ENCODE assay signal across 7 cellular contexts in the genomic region with DNA sequence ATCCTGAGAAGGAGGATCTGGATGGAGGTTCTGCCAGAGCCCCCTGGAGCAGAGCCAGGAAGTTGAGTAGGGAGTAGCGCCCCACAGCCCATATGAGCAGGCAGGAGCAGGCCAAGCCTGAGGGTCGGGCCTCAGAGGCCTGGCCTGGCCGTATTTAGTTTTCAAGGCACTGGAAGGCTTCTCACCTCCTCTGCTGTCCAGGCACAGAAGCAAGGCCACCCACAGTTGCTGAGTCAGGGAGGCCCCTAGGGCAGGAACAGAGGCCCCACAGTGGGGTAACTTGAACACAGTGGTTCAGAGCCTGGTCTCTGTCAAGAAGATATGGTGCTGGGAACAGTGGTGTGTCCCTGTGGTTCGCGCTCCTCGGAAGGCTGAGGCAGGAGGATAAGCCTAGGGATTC. TPM values are rescaled to one million over a fixed set of nuclear protein-coding genes. Genes with fewer than 3 reads are reported as not detected.
A peak's percentile ranks its signal among the peaks of the same experiment; 100 is the strongest.
DNase-seq lines count a peak whose midpoint lies in the region; ATAC-seq and TF ChIP-seq lines count a peak whose summit lies in the region.
"Not testable (repeated sequence)": the region's sequence is repeated elsewhere in the genome, so short reads cannot be mapped to it uniquely, and the experiment has no call there.

No MANE protein-coding gene starts in this region.

- intact Hi-C loops in mammary epithelial cell (cut with micrococcal nuclease), result not testable (repeated sequence)

- H3K27me3 Mint-ChIP-seq in mesothelial cell of epicardium (ENCODE audit: low read depth); type B pancreatic cell: not testable (repeated sequence)

- not testable (repeated sequence) for H3K4me2 ChIP-seq in mammary epithelial cell (ENCODE audit: insufficient read depth, low read depth, low read length); osteoblast (ENCODE audit: insufficient read depth, low read length)

- H2AFZ ChIP-seq in mammary epithelial cell (ENCODE audit: low read depth, low read length) (peak overlapping the region; percentile 46), osteoblast (ENCODE audit: low read length) (peak overlapping the region; percentile 47)

- not testable (repeated sequence) for H3K4me3 ChIP-seq in HEK293 (ENCODE audit: low read depth, low read length); RWPE2 (ENCODE audit: severe bottlenecking); mammary epithelial cell (replicated peaks in 1 of 3; ENCODE audit: insufficient read depth in 1 of 3, low read depth in 2 of 3, low read length in 3 of 3); osteoblast (ENCODE audit: insufficient read depth, low read length)

- not testable (repeated sequence) for H3K36me3 Mint-ChIP-seq in mesothelial cell of epicardium, type B pancreatic cell

- not testable (repeated sequence) for H3K4me1 ChIP-seq in HEK293 (ENCODE audit: control insufficient read depth, insufficient read depth, low read length)
- H3K4me1 ChIP-seq in RWPE2 (ENCODE audit: insufficient read depth, poor library complexity, severe bottlenecking) (peaks cover 25% of the 10 kb centered on the region), mammary epithelial cell (ENCODE audit: insufficient read depth, low read length) (peaks cover 27% of the 10 kb centered on the region), osteoblast (ENCODE audit: insufficient read depth, low read length) (peaks cover 12% of the 10 kb centered on the region)

- in situ Hi-C loops in mammary epithelial cell (cut with MboI; ENCODE audit: low sequenced_read_pairs in 2 of 2), result not testable (repeated sequence)

- peak overlapping the region; percentile 33 for H3K27ac Mint-ChIP-seq in mesothelial cell of epicardium
- H3K27ac Mint-ChIP-seq in type B pancreatic cell, result peak overlapping the region; percentile 34

- H3K4me1 Mint-ChIP-seq in mesothelial cell of epicardium (peaks cover 35% of the 10 kb centered on the region), type B pancreatic cell (ENCODE audit: unreplicated experiment) (peaks cover 19% of the 10 kb centered on the region)

- DNase-seq in RWPE2 (ENCODE audit: low spot score); mammary epithelial cell; mesothelial cell of epicardium (ENCODE audit: low spot score in 2 of 2, unreplicated experiment in 2 of 2); osteoblast (ENCODE audit: insufficient read length, low spot score, missing footprints); type B pancreatic cell (ENCODE audit: extremely low spot score, unreplicated experiment): not testable (repeated sequence)
- DNase-seq in iPS-NIHi7 (ENCODE audit: extremely low spot score), result peak; percentile 7

- H3K9ac ChIP-seq in mammary epithelial cell (ENCODE audit: insufficient read depth, low read length), result not testable (repeated sequence)

- not testable (repeated sequence) for H3K4me3 Mint-ChIP-seq in mesothelial cell of epicardium, type B pancreatic cell

- H3K27ac ChIP-seq in HEK293 (ENCODE audit: extremely low read depth, low read depth, low read length); mammary epithelial cell (ENCODE audit: insufficient read depth, low read depth, low read length); osteoblast (ENCODE audit: low read depth, low read length): not testable (repeated sequence)
- H3K27ac ChIP-seq in RWPE2 (ENCODE audit: poor library complexity, severe bottlenecking), result peak overlapping the region; percentile 11

- not testable (repeated sequence) for TF ChIP-seq CTCF in HEK293 (tag by site-specific recombination; IDR thresholded peaks at IDR 0.05); RWPE2 (IDR thresholded peaks at IDR 0.05; ENCODE audit: poor library complexity, severe bottlenecking); mammary epithelial cell (conservative IDR thresholded peaks at IDR 0.05 in 1 of 2, IDR thresholded peaks at IDR 0.05 in 1 of 2; ENCODE audit: extremely low read depth in 1 of 2, insufficient read depth in 1 of 2, low read depth in 1 of 2, low read length in 2 of 2); mesothelial cell of epicardium (IDR thresholded peaks at IDR 0.05; ENCODE audit: unreplicated experiment); osteoblast (IDR thresholded peaks at IDR 0.05; ENCODE audit: extremely low read depth, low read depth, low read length); type B pancreatic cell (conservative IDR thresholded peaks at IDR 0.05)

- H3K9me3 ChIP-seq in HEK293 (ENCODE audit: control insufficient read depth, insufficient read depth, low read depth, low read length); RWPE2 (ENCODE audit: severe bottlenecking); mammary epithelial cell (replicated peaks; ENCODE audit: insufficient read depth, low read length); osteoblast (ENCODE audit: low read depth, low read length): not testable (repeated sequence)

- ATAC-seq in RWPE2 (ENCODE audit: low read depth), result not testable (repeated sequence)

- CTCF ChIA-PET in HEK293 (lab: Yijun Ruan, JAX); mammary epithelial cell (lab: Charles Lee; ENCODE audit: low non-redundant PET): not testable (repeated sequence)

- 79% methylated on average over 4 of the region's 6 CpGs for WGBS in mammary epithelial cell (ENCODE audit: low coverage, missing lambda C conversion rate)

- POLR2A ChIA-PET in HEK293 (lab: Yijun Ruan, JAX), result not testable (repeated sequence)

- H3K27me3 ChIP-seq in RWPE2 (ENCODE audit: insufficient read depth, poor library complexity, severe bottlenecking); mammary epithelial cell (ENCODE audit: insufficient read depth, low read length); osteoblast (ENCODE audit: insufficient read depth, low read length): not testable (repeated sequence)

- H3K79me2 ChIP-seq in mammary epithelial cell (ENCODE audit: insufficient read depth, low read length); osteoblast (ENCODE audit: insufficient read depth, low read length): not testable (repeated sequence)

- H3K36me3 ChIP-seq in HEK293 (ENCODE audit: control insufficient read depth in 2 of 2, insufficient read depth in 1 of 2, low read length in 2 of 2); RWPE2 (ENCODE audit: low read depth); mammary epithelial cell (ENCODE audit: insufficient read depth, low read length); osteoblast (ENCODE audit: insufficient read depth, low read length): not testable (repeated sequence)

- BruUV-seq in mammary epithelial cell (replicated peaks; lab: Mats Ljungman, UMichigan), result not testable (repeated sequence)

- dilution Hi-C loops in mammary epithelial cell (cut with HindIII; ENCODE audit: low sequenced_read_pairs), result not testable (repeated sequence)

- H3K9me3 Mint-ChIP-seq in mesothelial cell of epicardium, type B pancreatic cell: not testable (repeated sequence)

- not testable (repeated sequence) for H4K20me1 ChIP-seq in mammary epithelial cell (ENCODE audit: insufficient read depth, low read length); osteoblast (ENCODE audit: insufficient read depth, low read length)

TF ChIP-seq in HEK293, 187 proteins besides CTCF, POLR2A, EP300 and RAD21:
- TF ChIP-seq GLIS1 (tag by site-specific recombination; IDR thresholded peaks at IDR 0.05) (peak; percentile 55), ZIC2 (tag by site-specific recombination; IDR thresholded peaks at IDR 0.05) (0 out of 2 replicates have a peak, but pooled peaks have one; percentile 11)

RNA-seq across cellular contexts. Expression of a gene that starts 21.5 kb away (rescaled TPM):
- 100 to 1,000 TPM in 1 of 2 donors, 10 to 100 TPM in 1; 79.9 to 363 TPM for total RNA-seq in mammary epithelial cell
- polyA plus RNA-seq in mammary epithelial cell, result 138 TPM
- polyA minus RNA-seq in mammary epithelial cell, result 148 TPM
- total RNA-seq in mesothelial cell of epicardium, result 67.0 to 72.7 TPM (median 72.2 TPM) in 3 replicates
- total RNA-seq in osteoblast, result 30.6 and 31.5 TPM in 2 replicates
- total RNA-seq in type B pancreatic cell (ENCODE audit: low replicate concordance), result 27.1 and 54.0 TPM in 2 replicates

RNA-seq across cellular contexts. Expression of a gene that starts 47.7 kb away (rescaled TPM):
- total RNA-seq in mammary epithelial cell, result 10 to 100 TPM; 24.6 to 38.7 TPM
- polyA plus RNA-seq in mammary epithelial cell, result 21.8 TPM
- polyA minus RNA-seq in mammary epithelial cell, result 4.7 TPM
- 38.8 to 40.9 TPM (median 39.7 TPM) in 3 replicates for total RNA-seq in mesothelial cell of epicardium
- total RNA-seq in osteoblast, result 140 and 157 TPM in 2 replicates
- 13.7 and 22.4 TPM in 2 replicates for total RNA-seq in type B pancreatic cell (ENCODE audit: low replicate concordance)
